16 cellular contexts compared by ENCODE assay signal in the genomic region with DNA sequence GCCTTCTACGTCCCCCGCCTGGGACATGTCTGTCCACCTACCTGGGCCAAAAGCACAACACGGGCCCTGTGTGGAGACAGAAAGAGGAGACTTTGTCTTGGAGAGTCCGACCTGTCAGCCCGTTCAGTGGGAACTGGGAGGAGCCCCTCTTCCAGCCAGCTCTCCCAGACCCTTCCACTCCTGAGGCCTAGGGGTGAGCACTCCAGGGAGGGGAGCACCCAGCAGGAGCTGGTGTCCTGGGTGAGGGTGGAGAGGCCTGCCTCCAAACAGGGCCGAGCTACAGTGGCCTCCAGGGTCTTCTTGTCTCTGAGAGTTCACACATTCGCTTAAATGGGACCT. TPM values are rescaled to one million over a fixed set of nuclear protein-coding genes. Genes with fewer than 3 reads are reported as not detected.
DNase-seq lines count a peak whose midpoint lies in the region; ATAC-seq, FAIRE-seq and TF ChIP-seq lines count a peak whose summit lies in the region.
"Had no signal": no experiment of that assay in that cellular context is flagged by ENCODE, and none has a peak within 500 bp of the region (broad histone marks: within the 10 kb centered on the region; RNA-seq: fewer than 3 reads in every experiment).

No MANE protein-coding gene starts in this region.

- intact Hi-C loops in HepG2 (cut with micrococcal nuclease; ENCODE audit: unreplicated experiment) (no loop called here), right lobe of liver (cut with DNase I) (no loop called here)

- H3K4me2 ChIP-seq in HepG2 (ENCODE audit: low read depth, low read length): peak overlapping the region; percentile 90

- H3K27me3 ChIP-seq in HepG2 (ENCODE audit: control insufficient read depth in 1 of 2, insufficient read depth in 2 of 2, low read length in 2 of 2): peaks cover 0 to 16% of the 10 kb centered on the region in 2 experiments; a peak in 2 of 5 replicates
- no peaks in the 10 kb centered on the region for H3K27me3 ChIP-seq in right lobe of liver
- no peaks in the 10 kb centered on the region for H3K27me3 ChIP-seq in layer of hippocampus (ENCODE audit: control insufficient read depth, insufficient read depth, low read length)
- H3K27me3 ChIP-seq: ovary had no signal

- TF ChIP-seq POLR2A in HepG2 (IDR thresholded peaks at IDR 0.05; ENCODE audit: insufficient read depth in 1 of 2, low read depth in 2 of 2, low read length in 2 of 2) (no peak), right lobe of liver (IDR thresholded peaks at IDR 0.05) (no peak)

- in situ Hi-C loops in HepG2 (cut with HindIII; ENCODE audit: extremely low pct_ligation_motif_present, low pct_unique_long_range_greater_than_20kb): loop anchor here (5.0 kb wide), 1 partner anchor 142 kb away; no protein-coding TSS in a partner anchor

- H3K4me3 ChIP-seq in HepG2 (replicated peaks in 1 of 3; ENCODE audit: insufficient read depth in 1 of 3, low read depth in 2 of 3, low read length in 3 of 3) (peak overlapping the region in 2 of 3 experiments; percentile 29 to 67; a peak in 4 of 6 replicates), right lobe of liver (no peak overlapping the region)
- H3K4me3 ChIP-seq: ovary had no signal

- 31% methylated on average over 5 of the region's 7 CpGs for WGBS in HepG2 (ENCODE audit: low lambda C conversion rate)
- WGBS in right lobe of liver (ENCODE audit: insufficient coverage, low coverage, low lambda C conversion rate, missing lambda C conversion rate): 87% methylated on average over 2 of the region's 7 CpGs

- TF ChIP-seq EP300 in HepG2 (IDR thresholded peaks at IDR 0.05; ENCODE audit: low read depth in 2 of 2, low read length in 2 of 2) (no peak), HepG2 (CRISPR knock-in tag; IDR thresholded peaks at IDR 0.05; ENCODE audit: borderline replicate concordance) (no peak)

- ATAC-seq in HepG2: peak; percentile 46
- ATAC-seq in right lobe of liver: no peak
- ATAC-seq in T-helper 17 cell: no peak

- H3K27ac ChIP-seq in HepG2 (ENCODE audit: extremely low read length, insufficient read depth, low read length) (no peak overlapping the region), right lobe of liver (no peak overlapping the region), layer of hippocampus (ENCODE audit: low read depth, low read length) (peak overlapping the region; percentile 71)
- H3K27ac ChIP-seq: ovary had no signal

- TF ChIP-seq RAD21 in HepG2 (CRISPR knock-in tag; IDR thresholded peaks at IDR 0.05): no peak

- peak overlapping the region; percentile 43 for H3K27ac Mint-ChIP-seq in T-helper 17 cell
- H3K27ac Mint-ChIP-seq: mesothelial cell of epicardium had no signal

- FAIRE-seq in HepG2 (lab: Jason Lieb, UNC) (no peak), RCC 7860 (lab: Jason Lieb, UNC) (no peak)
- FAIRE-seq: bronchial epithelial cell had no signal

- no peaks in the 10 kb centered on the region for H3K36me3 Mint-ChIP-seq in T-helper 17 cell (ENCODE audit: low read depth)
- H3K36me3 Mint-ChIP-seq: activated naive CD4-positive, alpha-beta T cell treated with anti-CD3 and anti-CD28 coated beads, Interleukin-2, amount 10 ng/mL, durations not matched to agents 7 days and 5 days; mesothelial cell of epicardium had no signal

- H4K20me1 ChIP-seq in HepG2 (ENCODE audit: insufficient read depth, low read length): no peaks in the 10 kb centered on the region

- H3K4me1 ChIP-seq in HepG2 (ENCODE audit: insufficient read depth, low read length) (peaks cover 10% of the 10 kb centered on the region), right lobe of liver (no peaks in the 10 kb centered on the region)
- H3K4me1 ChIP-seq: Caco-2 had no signal

- H3K4me3 Mint-ChIP-seq in T-helper 17 cell: no peak overlapping the region
- H3K4me3 Mint-ChIP-seq: mesothelial cell of epicardium had no signal

- no peak for TF ChIP-seq CTCF in HepG2 (CRISPR knock-in tag; IDR thresholded peaks at IDR 0.05)
- TF ChIP-seq CTCF in right lobe of liver (IDR thresholded peaks at IDR 0.05): no peak

- H3K79me2 ChIP-seq in HepG2 (ENCODE audit: insufficient read depth, low read length): no peaks in the 10 kb centered on the region

- H3K36me3 ChIP-seq in HepG2 (replicated peaks in 1 of 2; ENCODE audit: control insufficient read depth in 1 of 2, insufficient read depth in 2 of 2, low read length in 2 of 2) (no peaks in the 10 kb centered on the region), right lobe of liver (no peaks in the 10 kb centered on the region)
- H3K36me3 ChIP-seq: ovary had no signal

- H2AFZ ChIP-seq in HepG2 (ENCODE audit: low read length): no peak overlapping the region

- no TSS peak for BruUV-seq in HepG2 (replicated peaks; lab: Mats Ljungman, UMichigan)

- CTCF ChIA-PET in HepG2 (lab: Yijun Ruan, JAX; ENCODE audit: low intra/inter-chr PET ratio, low total read pairs): interaction anchor here (3.0 kb wide), 1 partner anchor 149 kb away, joined by 30 read pairs; no protein-coding TSS in a partner anchor

- no peaks in the 10 kb centered on the region for H3K27me3 Mint-ChIP-seq in T-helper 17 cell
- H3K27me3 Mint-ChIP-seq: effector memory CD8-positive, alpha-beta T cell had no signal

- H3K4me1 Mint-ChIP-seq in T-helper 17 cell: peaks cover 10% of the 10 kb centered on the region

- POLR2A ChIA-PET in HepG2 (lab: Yijun Ruan, JAX): interaction anchor here (0.6 to 1.4 kb wide), 5 partner anchors 16 to 149 kb away, joined by 3 to 4 read pairs (median 3); no protein-coding TSS in a partner anchor

- H3K9me3 ChIP-seq in HepG2 (ENCODE audit: low read length) (no peaks in the 10 kb centered on the region), right lobe of liver (no peaks in the 10 kb centered on the region), T-helper 17 cell (ENCODE audit: control insufficient read depth, low read length, poor library complexity, severe bottlenecking) (no peaks in the 10 kb centered on the region)
- H3K9me3 ChIP-seq: Caco-2, ovary had no signal

- DNase-seq in HepG2 (ENCODE audit: low spot score) (no peak), right lobe of liver (no peak), T-helper 17 cell (no peak), ureter (ENCODE audit: low spot score) (peak; percentile 38), RCC 7860 (ENCODE audit: low spot score) (no peak), ecto neural progenitor cell (ENCODE audit: low spot score) (no peak)
- no peak for DNase-seq in activated CD4-positive, alpha-beta T cell treated with anti-CD3 and anti-CD28 coated beads for 1 hour
- DNase-seq: NCI-H1694, NCI-H510A treated with DMSO at 0.1 percent for 48 hours had no signal

- peak overlapping the region; percentile 14; the same call in 1 of the 2 replicates for H3K9ac ChIP-seq in HepG2 (ENCODE audit: insufficient read depth, low read depth, low read length)

RNA-seq across cellular contexts. Expression of a gene that starts 0.5 kb away (rescaled TPM):
- total RNA-seq in HepG2 (2016; rRNA removed; fragmentation: Illumina TruSeq; extraction: Trizol) (0.08 and 0.24 TPM in 2 replicates), right lobe of liver (under 1 TPM in 4 of 6 experiments, not detected in 2; 0.15 to 0.74 (median 0.36) TPM), T-helper 17 cell (1 to 10 TPM in 1 of 2 donors, under 1 TPM in 1; 0.30 to 7.5 TPM), ureter (39.8 TPM)
- not detected in 2 replicates for total RNA-seq in HepG2 (2016; cell fraction: cytosol; rRNA removed; fragmentation: Illumina TruSeq; extraction: Trizol; ENCODE audit: low read depth)
- total RNA-seq in HepG2 (2016; cell fraction: insoluble cytoplasmic fraction; rRNA removed; fragmentation: Illumina TruSeq; extraction: Trizol): 0.12 and 0.15 TPM in 2 replicates
- 0.09 and 0.17 TPM in 2 replicates for total RNA-seq in HepG2 (2016; cell fraction: membrane; rRNA removed; fragmentation: Illumina TruSeq; extraction: Trizol)
- 0.09 TPM in 1 of 2 replicates, not detected in the other for total RNA-seq in HepG2 (2016; cell fraction: nucleus; rRNA removed; fragmentation: Illumina TruSeq; extraction: Trizol)
- polyA plus RNA-seq in HepG2 (2011; rRNA removed): 0.26 and 0.29 TPM in 2 replicates
- polyA plus RNA-seq in HepG2 (2011; cell fraction: cytosol; rRNA removed): 0.09 and 0.24 TPM in 2 replicates
- polyA plus RNA-seq in HepG2 (2011; cell fraction: nucleus; rRNA removed): 0.57 and 0.74 TPM in 2 replicates
- 0.07 and 0.09 TPM in 2 replicates for polyA plus RNA-seq in HepG2 (2012)
- not detected in 2 replicates for polyA plus RNA-seq in HepG2 (2016; cell fraction: cytosol; fragmentation: Illumina TruSeq; extraction: Trizol; ENCODE audit: low read depth)
- polyA plus RNA-seq in HepG2 (2016; cell fraction: insoluble cytoplasmic fraction; fragmentation: Illumina TruSeq; extraction: Trizol; ENCODE audit: low read depth): 0.24 TPM in 1 of 2 replicates, not detected in the other
- polyA plus RNA-seq in HepG2 (2016; cell fraction: membrane; fragmentation: Illumina TruSeq; extraction: Trizol; ENCODE audit: low read depth): 0.12 TPM in 1 of 2 replicates, not detected in the other
- 0.65 and 1.1 TPM in 2 replicates for polyA plus RNA-seq in HepG2 (2016; cell fraction: nucleus; fragmentation: Illumina TruSeq; extraction: Trizol; ENCODE audit: insufficient read depth, low read depth)
- polyA minus RNA-seq in HepG2 (2011; rRNA and poly(A)+ RNA removed; ENCODE audit: low replicate concordance): 1.4 and 1.6 TPM in 2 replicates
- not detected in 2 replicates for polyA minus RNA-seq in HepG2 (2011; cell fraction: cytosol; rRNA and poly(A)+ RNA removed)
- polyA minus RNA-seq in HepG2 (2011; cell fraction: nucleus; rRNA and poly(A)+ RNA removed): not detected in 2 replicates

RNA-seq across cellular contexts. Expression of a gene that starts 51.1 kb away (rescaled TPM):
- 0.09 TPM in 1 of 2 replicates, not detected in the other for total RNA-seq in HepG2 (2016; rRNA removed; fragmentation: Illumina TruSeq; extraction: Trizol)
- total RNA-seq in HepG2 (2016; cell fraction: cytosol; rRNA removed; fragmentation: Illumina TruSeq; extraction: Trizol; ENCODE audit: low read depth): not detected in 2 replicates
- total RNA-seq in HepG2 (2016; cell fraction: insoluble cytoplasmic fraction; rRNA removed; fragmentation: Illumina TruSeq; extraction: Trizol): 0.04 TPM in 1 of 2 replicates, not detected in the other
- not detected in 2 replicates for total RNA-seq in HepG2 (2016; cell fraction: membrane; rRNA removed; fragmentation: Illumina TruSeq; extraction: Trizol)
- 0.09 TPM in 1 of 2 replicates, not detected in the other for total RNA-seq in HepG2 (2016; cell fraction: nucleus; rRNA removed; fragmentation: Illumina TruSeq; extraction: Trizol)
- 0.03 TPM in 1 of 2 replicates, not detected in the other for polyA plus RNA-seq in HepG2 (2011; rRNA removed)
- 0.04 TPM in 1 of 2 replicates, not detected in the other for polyA plus RNA-seq in HepG2 (2011; cell fraction: cytosol; rRNA removed)
- 0.14 and 0.31 TPM in 2 replicates for polyA plus RNA-seq in HepG2 (2011; cell fraction: nucleus; rRNA removed)
- 0.07 TPM in 1 of 2 replicates, not detected in the other for polyA plus RNA-seq in HepG2 (2012)
- not detected in 2 replicates for polyA plus RNA-seq in HepG2 (2016; cell fraction: cytosol; fragmentation: Illumina TruSeq; extraction: Trizol; ENCODE audit: low read depth)
- not detected in 2 replicates for polyA plus RNA-seq in HepG2 (2016; cell fraction: insoluble cytoplasmic fraction; fragmentation: Illumina TruSeq; extraction: Trizol; ENCODE audit: low read depth)
- polyA plus RNA-seq in HepG2 (2016; cell fraction: membrane; fragmentation: Illumina TruSeq; extraction: Trizol; ENCODE audit: low read depth): not detected in 2 replicates
- polyA plus RNA-seq in HepG2 (2016; cell fraction: nucleus; fragmentation: Illumina TruSeq; extraction: Trizol; ENCODE audit: insufficient read depth, low read depth): 0.29 TPM in 1 of 2 replicates, not detected in the other
- 2.1 TPM in 1 of 2 replicates, not detected in the other for polyA minus RNA-seq in HepG2 (2011; rRNA and poly(A)+ RNA removed; ENCODE audit: low replicate concordance)
- polyA minus RNA-seq in HepG2 (2011; cell fraction: cytosol; rRNA and poly(A)+ RNA removed): not detected in 2 replicates
- polyA minus RNA-seq in HepG2 (2011; cell fraction: nucleus; rRNA and poly(A)+ RNA removed): not detected in 2 replicates
- under 1 TPM in 2 of 6 experiments, not detected in 4; 0.06 TPM for total RNA-seq in right lobe of liver
- 1 to 10 TPM; 1.0 to 1.4 TPM for total RNA-seq in T-helper 17 cell
- 7.5 TPM for total RNA-seq in ureter

Comparison
In these comparisons a context has a peak if more than half of its experiments do, and no peak if none do; other contexts are left out.
1. H3K4me3 ChIP-seq: peak in HepG2 (2 of 3); none in right lobe of liver (0 of 3).